In genomic region chr22:30634477-30635233, GRCh38 we compare ENCODE assay signal across 1 cellular context.
TF ChIP-seq lines count a peak whose summit lies in the region.

No MANE protein-coding gene starts in this region.

TF ChIP-seq in GM12878, 131 proteins besides CTCF, POLR2A, EP300 and RAD21 (continued from another document):
- no peak for TF ChIP-seq ZBTB40 (IDR thresholded peaks at IDR 0.05; ENCODE audit: borderline replicate concordance)
- no peak for TF ChIP-seq CHD4 (IDR thresholded peaks at IDR 0.05)
- TF ChIP-seq HDAC2 (IDR thresholded peaks at IDR 0.05): no peak
